ENCODE assay signal across 19 cellular contexts in the genomic region with DNA sequence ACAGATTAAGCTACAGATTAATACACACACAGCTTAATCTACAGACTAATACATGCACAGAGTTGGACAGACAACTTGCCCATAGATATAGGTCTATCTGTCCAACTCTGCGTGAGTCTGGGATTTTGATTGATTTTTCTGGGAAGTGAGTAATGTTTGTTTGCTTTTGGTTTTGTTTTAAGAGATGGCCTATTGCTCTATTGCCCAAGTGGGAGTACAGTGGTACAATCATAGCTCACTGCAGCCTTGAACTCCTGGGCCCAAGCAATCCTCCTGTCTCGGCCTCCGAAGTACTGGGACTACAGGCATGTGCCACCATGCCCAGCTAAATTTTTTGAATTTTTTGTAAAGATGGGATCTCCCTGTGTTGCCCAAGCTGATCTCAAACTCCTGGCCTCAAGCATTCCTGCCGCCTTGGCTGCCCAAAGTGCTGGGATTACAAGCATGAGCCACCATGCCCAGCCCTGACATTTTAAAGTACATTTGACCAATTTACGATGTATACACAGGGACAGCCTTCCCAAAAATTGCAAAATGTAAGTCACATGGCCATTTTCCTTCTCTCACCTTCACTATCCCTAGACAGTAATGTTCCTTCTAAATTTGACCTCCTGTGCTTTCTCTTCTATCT.
"Had no signal": no experiment of that assay in that cellular context is flagged by ENCODE, and none has a peak within 500 bp of the region (broad histone marks: within the 10 kb centered on the region; RNA-seq: fewer than 3 reads in every experiment).

No MANE protein-coding gene starts in this region.

- DNase-seq: cortex of kidney; dorsolateral prefrontal cortex; effector CD8-positive, alpha-beta T cell; gastrocnemius medialis; heart right ventricle; hypothalamus; islet precursor cell; left lung; lower lobe of right lung; midbrain; naive B cell; occipital lobe; right cardiac atrium; stimulated activated CD4-positive, alpha-beta T cell treated with anti-CD3 and anti-CD28 coated beads, Interleukin-2, amount 100 ng/mL, for 48 hours; stimulated activated naive CD4-positive, alpha-beta T cell treated with Interleukin-2 at 50 U/mL for 16 hours; thyroid gland; upper lobe of left lung had no signal

- ATAC-seq: gastrocnemius medialis, heart right ventricle, left lung, lower lobe of right lung, right cardiac atrium had no signal

- H3K36me3 ChIP-seq: gastrocnemius medialis, left lung, lower lobe of right lung, thyroid gland, upper lobe of left lung, vagina had no signal

- H3K27me3 ChIP-seq: gastrocnemius medialis, heart right ventricle, left lung, thyroid gland, upper lobe of left lung, vagina had no signal

- H3K4me1 ChIP-seq: gastrocnemius medialis, left lung, lower lobe of right lung, upper lobe of left lung, vagina had no signal

- H3K9me3 ChIP-seq: gastrocnemius medialis, heart right ventricle, left lung, lower lobe of right lung, thyroid gland, upper lobe of left lung, vagina had no signal

- H3K4me2 ChIP-seq: smooth muscle cell had no signal

- H3K4me3 ChIP-seq: dorsolateral prefrontal cortex, gastrocnemius medialis, heart right ventricle, left lung, lower lobe of right lung, smooth muscle cell, thyroid gland, upper lobe of left lung, vagina had no signal

- H3K27ac ChIP-seq: dorsolateral prefrontal cortex, gastrocnemius medialis, heart right ventricle, left lung, lower lobe of right lung, thyroid gland, upper lobe of left lung, vagina had no signal
